In genomic region chr17:76246080-76247066, GRCh38 we compare ENCODE assay signal across 8 cellular contexts. TPM values are rescaled to one million over a fixed set of nuclear protein-coding genes. Genes with fewer than 3 reads are reported as not detected.
DNase-seq lines count a peak whose midpoint lies in the region; ATAC-seq and TF ChIP-seq lines count a peak whose summit lies in the region.

No MANE protein-coding gene starts in this region.

- intact Hi-C loops in mucosa of descending colon (cut with DNase I, micrococcal nuclease) = no loop called here

- H3K9me3 ChIP-seq in mucosa of descending colon (no peaks in the 10 kb centered on the region), HAP-1 (no peaks in the 10 kb centered on the region)

- TF ChIP-seq CTCF in GM10266 (IDR thresholded peaks at IDR 0.05; ENCODE audit: control insufficient read depth, insufficient read depth, low read depth, missing control alignments) (no peak), mucosa of descending colon (IDR thresholded peaks at IDR 0.05) (no peak), endothelial cell (IDR thresholded peaks at IDR 0.05; ENCODE audit: unreplicated experiment) (no peak)

- H3K36me3 ChIP-seq in mucosa of descending colon (ENCODE audit: low read depth) (no peaks in the 10 kb centered on the region), HAP-1 (replicated peaks) (no peaks in the 10 kb centered on the region)

- H3K4me3 ChIP-seq in mucosa of descending colon (no peak overlapping the region), HAP-1 (no peak overlapping the region)

- peak overlapping the region; percentile 50 for H3K4me3 Mint-ChIP-seq in activated CD8-positive, alpha-beta memory T cell treated with anti-CD3 and anti-CD28 coated beads, Interleukin-2, amount 10 ng/mL, durations not matched to agents 7 days and 5 days
- no peak overlapping the region for H3K4me3 Mint-ChIP-seq in endothelial cell (ENCODE audit: unreplicated experiment)

- H3K4me1 ChIP-seq in mucosa of descending colon (ENCODE audit: low read depth) = peaks cover 12% of the 10 kb centered on the region
- H3K4me1 ChIP-seq in HAP-1 = no peaks in the 10 kb centered on the region

- CTCF ChIA-PET in activated CD8-positive, alpha-beta memory T cell treated with anti-CD3 and anti-CD28 coated beads, Interleukin-2, amount 10 ng/mL, durations not matched to agents 7 days and 5 days (lab: Charles Lee) = interaction anchor here (0.6 to 7.8 kb wide), 16 partner anchors 8 to 1099 kb away, joined by 3 to 83 read pairs (median 10); partner anchors contain the start of gene UBALD2

- H3K27me3 Mint-ChIP-seq in activated CD8-positive, alpha-beta memory T cell treated with anti-CD3 and anti-CD28 coated beads, Interleukin-2, amount 10 ng/mL, durations not matched to agents 7 days and 5 days = no peaks in the 10 kb centered on the region
- H3K27me3 Mint-ChIP-seq in endothelial cell (ENCODE audit: unreplicated experiment) = peaks cover under 1% of the 10 kb centered on the region

- DNase-seq in GM10266 (ENCODE audit: extremely low spot score) (peak; percentile 89), mucosa of descending colon (peak in 1 of 3 donors; percentile 57), NCI-H2029 (lab: John Stamatoyannopoulos, UW) (no peak), HAP-1 (ENCODE audit: low spot score in 2 of 2) (no peak), endothelial cell (ENCODE audit: low spot score) (no peak)
- peak; percentile 94 for DNase-seq in activated CD8-positive, alpha-beta memory T cell treated with anti-CD3 and anti-CD28 coated beads, Interleukin-2, amount 10 ng/mL, durations not matched to agents 7 days and 5 days

- H3K27me3 ChIP-seq in HAP-1 (ENCODE audit: low read depth) = no peaks in the 10 kb centered on the region

- in situ Hi-C loops in HAP-1 (cut with MboI; ENCODE audit: low sequenced_read_pairs) = no loop called here

- ATAC-seq in GM21360 (IDR thresholded peaks at IDR 0.05; ENCODE audit: unreplicated experiment) (peak; percentile 88), HG03520 (IDR thresholded peaks at IDR 0.05; ENCODE audit: unreplicated experiment) (peak; percentile 91), mucosa of descending colon (peak; percentile 82)
- ATAC-seq in activated CD8-positive, alpha-beta memory T cell treated with anti-CD3 and anti-CD28 coated beads, Interleukin-2, amount 10 ng/mL, durations not matched to agents 7 days and 5 days = peak; percentile 98

- H3K9me3 Mint-ChIP-seq in activated CD8-positive, alpha-beta memory T cell treated with anti-CD3 and anti-CD28 coated beads, Interleukin-2, amount 10 ng/mL, durations not matched to agents 7 days and 5 days (ENCODE audit: low read depth) = no peaks in the 10 kb centered on the region
- no peaks in the 10 kb centered on the region for H3K9me3 Mint-ChIP-seq in endothelial cell (ENCODE audit: unreplicated experiment)

- H3K27ac Mint-ChIP-seq in activated CD8-positive, alpha-beta memory T cell treated with anti-CD3 and anti-CD28 coated beads, Interleukin-2, amount 10 ng/mL, durations not matched to agents 7 days and 5 days = peak overlapping the region; percentile 90
- no peak overlapping the region for H3K27ac Mint-ChIP-seq in endothelial cell (ENCODE audit: unreplicated experiment)

- H3K4me1 Mint-ChIP-seq in activated CD8-positive, alpha-beta memory T cell treated with anti-CD3 and anti-CD28 coated beads, Interleukin-2, amount 10 ng/mL, durations not matched to agents 7 days and 5 days = peaks cover 73% of the 10 kb centered on the region
- peaks cover 2% of the 10 kb centered on the region for H3K4me1 Mint-ChIP-seq in endothelial cell (ENCODE audit: unreplicated experiment)

- H3K36me3 Mint-ChIP-seq in activated CD8-positive, alpha-beta memory T cell treated with anti-CD3 and anti-CD28 coated beads, Interleukin-2, amount 10 ng/mL, durations not matched to agents 7 days and 5 days = peaks cover under 1% of the 10 kb centered on the region
- H3K36me3 Mint-ChIP-seq in endothelial cell (ENCODE audit: low read depth, unreplicated experiment) = no peaks in the 10 kb centered on the region

RNA-seq across cellular contexts. Expression of gene RNF157, which starts 6.1 kb away (rescaled TPM):
- 100 to 1,000 TPM in 1 of 2 experiments, 10 to 100 TPM in 1; 73.0 to 148 TPM for total RNA-seq in activated CD8-positive, alpha-beta memory T cell treated with anti-CD3 and anti-CD28 coated beads, Interleukin-2, amount 10 ng/mL, durations not matched to agents 7 days and 5 days
- total RNA-seq in mucosa of descending colon (10 to 100 TPM; 11.6 to 45.8 (median 17.5) TPM), endothelial cell (ENCODE audit: unreplicated experiment) (18.7 TPM)

RNA-seq across cellular contexts. Expression of gene UBALD2, which starts 18.8 kb away (rescaled TPM):
- 100 to 1,000 TPM; 260 to 406 TPM for total RNA-seq in activated CD8-positive, alpha-beta memory T cell treated with anti-CD3 and anti-CD28 coated beads, Interleukin-2, amount 10 ng/mL, durations not matched to agents 7 days and 5 days
- total RNA-seq in mucosa of descending colon (100 to 1,000 TPM in 1 of 3 donors, 10 to 100 TPM in 2; 46.6 to 132 (median 99.1) TPM), endothelial cell (ENCODE audit: unreplicated experiment) (90.4 TPM)

Comparison
In these comparisons a context has a peak if more than half of its experiments do, and no peak if none do; other contexts are left out.
1. DNase-seq: peak in GM10266 (single experiment) and activated CD8-positive, alpha-beta memory T cell treated with anti-CD3 and anti-CD28 coated beads, Interleukin-2, amount 10 ng/mL, durations not matched to agents 7 days and 5 days (single experiment); none in NCI-H2029 (single experiment), HAP-1 (0 of 2) and endothelial cell (single experiment).
2. Peak in every context shown above with its lines, with median percentiles within 50 percentile points of each other: ATAC-seq.